2 cellular contexts compared by ENCODE assay signal in the genomic region with DNA sequence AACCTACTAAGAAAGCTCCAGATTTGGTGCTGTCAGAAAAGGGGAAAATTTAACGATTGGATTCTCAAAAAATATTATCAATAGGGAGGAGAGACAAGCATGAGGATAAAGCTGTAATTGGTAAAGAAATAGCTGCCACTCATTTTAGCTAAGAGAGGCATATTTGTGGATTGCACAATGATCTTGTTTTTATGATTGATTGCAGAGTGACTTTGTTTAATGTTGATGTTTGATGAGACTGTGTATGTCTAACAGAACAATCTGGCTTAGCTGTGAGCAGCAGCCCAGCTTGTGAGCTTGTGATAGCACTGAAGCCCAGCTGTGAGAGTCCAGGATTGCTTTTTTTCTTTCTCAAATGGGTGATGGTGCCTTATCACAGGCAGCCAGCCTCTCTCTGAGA.
TF ChIP-seq lines count a peak whose summit lies in the region.

No MANE protein-coding gene starts in this region.

TF ChIP-seq in IMR-90, 13 proteins besides CTCF, POLR2A, EP300 and RAD21:
- no peak for TF ChIP-seq RFX5 (IDR thresholded peaks at IDR 0.05; ENCODE audit: low read depth, low read length)
- TF ChIP-seq, protein P1, sequence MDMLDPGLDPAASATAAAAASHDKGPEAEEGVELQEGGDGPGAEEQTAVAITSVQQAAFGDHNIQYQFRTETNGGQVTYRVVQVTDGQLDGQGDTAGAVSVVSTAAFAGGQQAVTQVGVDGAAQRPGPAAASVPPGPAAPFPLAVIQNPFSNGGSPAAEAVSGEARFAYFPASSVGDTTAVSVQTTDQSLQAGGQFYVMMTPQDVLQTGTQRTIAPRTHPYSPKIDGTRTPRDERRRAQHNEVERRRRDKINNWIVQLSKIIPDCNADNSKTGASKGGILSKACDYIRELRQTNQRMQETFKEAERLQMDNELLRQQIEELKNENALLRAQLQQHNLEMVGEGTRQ (IDR thresholded peaks at IDR 0.05; ENCODE audit: low read depth, low read length) = no peak
- TF ChIP-seq MAFK (IDR thresholded peaks at IDR 0.05; ENCODE audit: low read depth, low read length) = no peak
- TF ChIP-seq, protein P2, sequence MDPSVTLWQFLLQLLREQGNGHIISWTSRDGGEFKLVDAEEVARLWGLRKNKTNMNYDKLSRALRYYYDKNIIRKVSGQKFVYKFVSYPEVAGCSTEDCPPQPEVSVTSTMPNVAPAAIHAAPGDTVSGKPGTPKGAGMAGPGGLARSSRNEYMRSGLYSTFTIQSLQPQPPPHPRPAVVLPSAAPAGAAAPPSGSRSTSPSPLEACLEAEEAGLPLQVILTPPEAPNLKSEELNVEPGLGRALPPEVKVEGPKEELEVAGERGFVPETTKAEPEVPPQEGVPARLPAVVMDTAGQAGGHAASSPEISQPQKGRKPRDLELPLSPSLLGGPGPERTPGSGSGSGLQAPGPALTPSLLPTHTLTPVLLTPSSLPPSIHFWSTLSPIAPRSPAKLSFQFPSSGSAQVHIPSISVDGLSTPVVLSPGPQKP (IDR thresholded peaks at IDR 0.05; ENCODE audit: borderline replicate concordance, low read depth, low read length) = no peak
- TF ChIP-seq NFE2L2 (IDR thresholded peaks at IDR 0.05; ENCODE audit: low read depth, low read length) = no peak
- no peak for TF ChIP-seq RCOR1 (IDR thresholded peaks at IDR 0.05; ENCODE audit: insufficient replicate concordance, low read length)
- TF ChIP-seq BHLHE40 (IDR thresholded peaks at IDR 0.05; ENCODE audit: low read depth, low read length) = no peak
- peak; percentile 57; the same call in 1 of the 2 replicates for TF ChIP-seq CEBPB (IDR thresholded peaks at IDR 0.05; ENCODE audit: low read depth, low read length)
- TF ChIP-seq MXI1 (IDR thresholded peaks at IDR 0.05; ENCODE audit: borderline replicate concordance, low read depth, low read length) = no peak
TF ChIP-seq in IMR-90: peak in this region for 1.

TF ChIP-seq in K562, 482 proteins besides CTCF, POLR2A, EP300 and RAD21:
- TF ChIP-seq CREBBP (IDR thresholded peaks at IDR 0.05; ENCODE audit: low read depth, low read length) (no peak), ZSCAN29 (IDR thresholded peaks at IDR 0.05) (no peak), ZNF140 (CRISPR knock-in tag; IDR thresholded peaks at IDR 0.05) (no peak), NR1H2 (CRISPR knock-in tag; IDR thresholded peaks at IDR 0.05) (no peak), GTF3C2 (IDR thresholded peaks at IDR 0.05; ENCODE audit: borderline replicate concordance, extremely low read depth, insufficient read length) (no peak), CEBPB (tag; IDR thresholded peaks at IDR 0.05) (0 out of 2 replicates have a peak, but pooled peaks have one; percentile 18), CBFA2T3 (IDR thresholded peaks at IDR 0.05) (peak; percentile 52), DMBX1 (CRISPR knock-in tag; IDR thresholded peaks at IDR 0.05; ENCODE audit: borderline replicate concordance) (no peak), TAL1 (IDR thresholded peaks at IDR 0.05) (peak; percentile 32; the same call in 1 of the 2 replicates), ZNF280A (IDR thresholded peaks at IDR 0.05; ENCODE audit: low read depth, partially characterized antibody) (no peak)
- TF ChIP-seq, protein P3, sequence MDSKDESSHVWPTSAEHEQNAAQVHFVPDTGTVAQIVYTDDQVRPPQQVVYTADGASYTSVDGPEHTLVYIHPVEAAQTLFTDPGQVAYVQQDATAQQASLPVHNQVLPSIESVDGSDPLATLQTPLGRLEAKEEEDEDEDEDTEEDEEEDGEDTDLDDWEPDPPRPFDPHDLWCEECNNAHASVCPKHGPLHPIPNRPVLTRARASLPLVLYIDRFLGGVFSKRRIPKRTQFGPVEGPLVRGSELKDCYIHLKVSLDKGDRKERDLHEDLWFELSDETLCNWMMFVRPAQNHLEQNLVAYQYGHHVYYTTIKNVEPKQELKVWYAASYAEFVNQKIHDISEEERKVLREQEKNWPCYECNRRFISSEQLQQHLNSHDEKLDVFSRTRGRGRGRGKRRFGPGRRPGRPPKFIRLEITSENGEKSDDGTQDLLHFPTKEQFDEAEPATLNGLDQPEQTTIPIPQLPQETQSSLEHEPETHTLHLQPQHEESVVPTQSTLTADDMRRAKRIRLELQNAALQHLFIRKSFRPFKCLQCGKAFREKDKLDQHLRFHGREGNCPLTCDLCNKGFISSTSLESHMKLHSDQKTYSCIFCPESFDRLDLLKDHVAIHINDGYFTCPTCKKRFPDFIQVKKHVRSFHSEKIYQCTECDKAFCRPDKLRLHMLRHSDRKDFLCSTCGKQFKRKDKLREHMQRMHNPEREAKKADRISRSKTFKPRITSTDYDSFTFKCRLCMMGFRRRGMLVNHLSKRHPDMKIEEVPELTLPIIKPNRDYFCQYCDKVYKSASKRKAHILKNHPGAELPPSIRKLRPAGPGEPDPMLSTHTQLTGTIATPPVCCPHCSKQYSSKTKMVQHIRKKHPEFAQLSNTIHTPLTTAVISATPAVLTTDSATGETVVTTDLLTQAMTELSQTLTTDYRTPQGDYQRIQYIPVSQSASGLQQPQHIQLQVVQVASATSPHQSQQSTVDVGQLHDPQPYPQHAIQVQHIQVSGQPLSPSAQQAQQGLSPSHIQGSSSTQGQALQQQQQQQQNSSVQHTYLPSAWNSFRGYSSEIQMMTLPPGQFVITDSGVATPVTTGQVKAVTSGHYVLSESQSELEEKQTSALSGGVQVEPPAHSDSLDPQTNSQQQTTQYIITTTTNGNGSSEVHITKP (IDR thresholded peaks at IDR 0.05; ENCODE audit: partially characterized antibody) = no peak
- TF ChIP-seq, protein P4, sequence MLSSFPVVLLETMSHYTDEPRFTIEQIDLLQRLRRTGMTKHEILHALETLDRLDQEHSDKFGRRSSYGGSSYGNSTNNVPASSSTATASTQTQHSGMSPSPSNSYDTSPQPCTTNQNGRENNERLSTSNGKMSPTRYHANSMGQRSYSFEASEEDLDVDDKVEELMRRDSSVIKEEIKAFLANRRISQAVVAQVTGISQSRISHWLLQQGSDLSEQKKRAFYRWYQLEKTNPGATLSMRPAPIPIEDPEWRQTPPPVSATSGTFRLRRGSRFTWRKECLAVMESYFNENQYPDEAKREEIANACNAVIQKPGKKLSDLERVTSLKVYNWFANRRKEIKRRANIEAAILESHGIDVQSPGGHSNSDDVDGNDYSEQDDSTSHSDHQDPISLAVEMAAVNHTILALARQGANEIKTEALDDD (IDR thresholded peaks at IDR 0.05) = no peak
